In the genomic region with DNA sequence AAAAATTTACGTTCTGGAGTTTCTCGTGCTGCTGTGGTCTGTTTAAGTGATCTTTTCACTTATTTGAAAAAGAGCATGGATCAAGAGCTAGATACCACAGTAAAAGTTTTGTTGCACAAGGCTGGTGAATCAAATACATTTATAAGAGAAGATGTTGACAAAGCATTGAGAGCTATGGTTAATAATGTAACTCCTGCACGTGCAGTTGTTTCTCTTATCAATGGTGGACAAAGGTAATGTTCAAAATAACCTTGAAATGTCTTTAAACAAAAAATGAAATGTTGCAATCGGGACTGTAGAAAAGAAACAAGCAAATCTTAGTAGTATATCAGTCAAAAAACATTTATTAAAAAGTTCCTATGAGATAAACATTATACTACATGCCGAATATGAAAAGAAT, we compare ENCODE assay signal across 6 cellular contexts.
"Had no signal": no experiment of that assay in that cellular context is flagged by ENCODE, and none has a peak within 500 bp of the region (broad histone marks: within the 10 kb centered on the region; RNA-seq: fewer than 3 reads in every experiment).

No MANE protein-coding gene starts in this region.

- H3K27ac ChIP-seq: HL-60 had no signal

- ATAC-seq: K562 had no signal

- DNase-seq: IMR-90, KBM-7, KG1 had no signal

- H3K4me3 ChIP-seq: K562 had no signal

- FAIRE-seq: HTR-8/SVneo, K562 had no signal
